ENCODE assay signal across 9 cellular contexts in the genomic region with DNA sequence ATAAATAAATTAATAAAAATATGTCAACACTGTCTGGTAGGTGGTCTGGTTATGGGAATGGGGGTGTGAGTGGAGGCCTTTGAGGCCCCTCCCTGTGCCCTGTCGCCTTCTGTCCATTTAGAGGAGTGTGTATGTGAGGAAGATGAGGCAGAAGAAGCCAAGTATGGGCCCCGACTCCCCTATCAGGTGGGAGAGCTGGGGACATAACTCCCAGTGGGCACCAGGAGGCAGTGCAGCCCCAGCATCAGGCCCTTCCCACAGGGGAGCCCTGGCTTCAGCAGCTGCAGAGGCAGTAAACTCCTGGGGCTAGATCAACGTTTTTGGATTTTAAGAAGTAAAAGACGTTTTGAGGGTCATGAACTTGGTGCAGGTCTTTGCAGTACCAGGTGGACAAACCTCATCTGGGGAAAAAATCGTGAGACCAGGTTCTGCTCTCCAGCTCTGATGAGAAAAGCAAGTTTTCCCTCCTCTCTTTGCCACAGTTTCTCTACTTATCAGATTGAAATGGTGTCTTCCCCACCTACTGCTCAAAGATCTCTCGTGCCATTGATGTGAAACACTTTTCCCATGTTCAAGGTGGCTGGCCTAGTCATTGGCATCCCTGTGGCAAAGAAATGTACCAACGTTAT.
DNase-seq lines count a peak whose midpoint lies in the region; ATAC-seq, FAIRE-seq and TF ChIP-seq lines count a peak whose summit lies in the region.
"Had no signal": no experiment of that assay in that cellular context is flagged by ENCODE, and none has a peak within 500 bp of the region (broad histone marks: within the 10 kb centered on the region; RNA-seq: fewer than 3 reads in every experiment).

No MANE protein-coding gene starts in this region.

- peak; percentile 81 for ATAC-seq in GM21367 (IDR thresholded peaks at IDR 0.05; ENCODE audit: unreplicated experiment)
- peak; percentile 94 for ATAC-seq in stimulated activated naive CD8-positive, alpha-beta T cell treated with anti-CD3 and anti-CD28 coated beads, Interleukin-15, Interleukin-2, amounts not matched to agents 100 U/mL and 50 U/mL, for 24 hours

- DNase-seq in Caki2 (ENCODE audit: low read depth) (peak; percentile 52), HTR-8/SVneo (ENCODE audit: insufficient read length, low spot score) (peak; percentile 86), OCI-M1 (lab: John Stamatoyannopoulos, UW) (peak; percentile 73), fibroblast of lung (ENCODE audit: low read depth in 2 of 2) (peak; percentile 54 to 78), nephron progenitor cell (peak; percentile 78)
- peak; percentile 80 for DNase-seq in activated T-cell treated with anti-CD3 and anti-CD28 coated beads, Interleukin-2, amount 50 U/mL, for 1 hour
- DNase-seq in stimulated activated naive CD8-positive, alpha-beta T cell treated with anti-CD3 and anti-CD28 coated beads, Interleukin-15, Interleukin-2, amounts not matched to agents 100 U/mL and 50 U/mL, for 24 hours, result peak; percentile 76

- H3K4me1 ChIP-seq in fibroblast of lung (ENCODE audit: control insufficient read depth, extremely low read depth, insufficient read depth, low read length), result no peaks in the 10 kb centered on the region

- H2AFZ ChIP-seq in fibroblast of lung (ENCODE audit: low read length), result no peak overlapping the region

- no peak overlapping the region for H3K27ac ChIP-seq in fibroblast of lung (ENCODE audit: insufficient read depth, low read length)

- no peaks in the 10 kb centered on the region for H3K79me2 ChIP-seq in fibroblast of lung (ENCODE audit: control insufficient read depth, insufficient read depth, low read length)

- H3K4me3 ChIP-seq in fibroblast of lung (replicated peaks in 1 of 4; ENCODE audit: control extremely low read depth in 1 of 4, insufficient read depth in 1 of 4, low read depth in 3 of 4, low read length in 4 of 4), result no peak overlapping the region

- H3K4me3 Mint-ChIP-seq in nephron progenitor cell, result no peak overlapping the region
- H3K4me3 Mint-ChIP-seq: activated naive CD8-positive, alpha-beta T cell had no signal

- no peak overlapping the region for H3K9ac ChIP-seq in fibroblast of lung (ENCODE audit: insufficient read depth, low read length)

- no peaks in the 10 kb centered on the region for H3K27me3 ChIP-seq in fibroblast of lung (ENCODE audit: control insufficient read depth, insufficient read depth, low read length)

- peaks cover 5% of the 10 kb centered on the region for H3K27me3 Mint-ChIP-seq in nephron progenitor cell (ENCODE audit: low read depth, poor library complexity)
- H3K27me3 Mint-ChIP-seq: activated naive CD8-positive, alpha-beta T cell had no signal

- H3K27ac Mint-ChIP-seq in nephron progenitor cell, result no peak overlapping the region
- H3K27ac Mint-ChIP-seq: activated naive CD8-positive, alpha-beta T cell had no signal

- no peak overlapping the region for H3K4me2 ChIP-seq in fibroblast of lung (ENCODE audit: extremely low read depth, insufficient read depth, low read length)

- no peaks in the 10 kb centered on the region for H3K9me3 Mint-ChIP-seq in nephron progenitor cell

- peak; percentile 68 for FAIRE-seq in HTR-8/SVneo (lab: Jason Lieb, UNC)

- TF ChIP-seq CTCF in fibroblast of lung (conservative IDR thresholded peaks at IDR 0.05 in 1 of 2, IDR thresholded peaks at IDR 0.05 in 1 of 2; ENCODE audit: low read depth in 1 of 2, low read length in 2 of 2) (peak; percentile 95 to 99), nephron progenitor cell (IDR thresholded peaks at IDR 0.05) (peak; percentile 93)

- in situ Hi-C loops in Caki2 (cut with HindIII; ENCODE audit: low pct_unique_long_range_greater_than_20kb, low sequenced_read_pairs), result no loop called here

- H3K36me3 Mint-ChIP-seq in nephron progenitor cell (ENCODE audit: low read depth), result no peaks in the 10 kb centered on the region
- H3K36me3 Mint-ChIP-seq: activated naive CD8-positive, alpha-beta T cell had no signal

- no peaks in the 10 kb centered on the region for H3K36me3 ChIP-seq in fibroblast of lung (ENCODE audit: control insufficient read depth, insufficient read depth, low read length)

- H4K20me1 ChIP-seq in fibroblast of lung (ENCODE audit: control insufficient read depth, extremely low read depth, insufficient read depth, low read length), result no peaks in the 10 kb centered on the region

- H3K4me1 Mint-ChIP-seq in nephron progenitor cell, result peaks cover 38% of the 10 kb centered on the region

- H3K9me3 ChIP-seq in fibroblast of lung (ENCODE audit: control insufficient read depth, insufficient read depth, low read depth, low read length), result no peaks in the 10 kb centered on the region
